ENCODE assay signal across 22 cellular contexts in the genomic region with DNA sequence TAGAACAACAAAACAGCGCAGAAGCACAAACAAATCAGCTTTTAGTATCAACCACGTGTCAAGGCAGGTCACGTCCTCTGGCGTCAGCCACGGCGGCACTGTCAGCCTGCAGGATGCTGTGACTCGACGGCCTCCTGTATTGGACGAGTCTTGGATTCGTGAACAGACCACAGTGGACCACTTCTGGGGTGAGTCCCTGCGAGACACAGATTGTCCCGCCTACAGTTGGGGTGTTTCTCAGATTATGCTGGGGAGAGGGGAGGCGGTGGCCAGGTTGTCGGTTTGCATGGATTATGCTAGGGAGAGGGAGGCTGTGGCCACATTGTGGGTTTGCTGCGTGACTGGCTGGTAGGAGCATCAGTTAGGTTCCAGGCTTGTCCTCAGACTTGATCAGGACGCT. TPM values are rescaled to one million over a fixed set of nuclear protein-coding genes. Genes with fewer than 3 reads are reported as not detected.
A peak's percentile ranks its signal among the peaks of the same experiment; 100 is the strongest.
DNase-seq lines count a peak whose midpoint lies in the region; ATAC-seq, FAIRE-seq and TF ChIP-seq lines count a peak whose summit lies in the region.
"Had no signal": no experiment of that assay in that cellular context is flagged by ENCODE, and none has a peak within 500 bp of the region (broad histone marks: within the 10 kb centered on the region; RNA-seq: fewer than 3 reads in every experiment).

No MANE protein-coding gene starts in this region.

- peak overlapping the region; percentile 57 for H3K27ac ChIP-seq in angular gyrus (ENCODE audit: low read depth, low read length)
- H3K27ac ChIP-seq in gastroesophageal sphincter, result peak overlapping the region; percentile 75 to 92 (median 90)
- H3K27ac ChIP-seq in stomach, result peak overlapping the region in 4 of 5 donors; percentile 18 to 84 (median 68)
- no peak overlapping the region for H3K27ac ChIP-seq in kidney (ENCODE audit: low read depth in 2 of 2, low read length in 2 of 2)
- H3K27ac ChIP-seq: parathyroid adenoma had no signal

- H3K9me3 Mint-ChIP-seq in HFFc6, result no peaks in the 10 kb centered on the region; the same call in 1 of the 2 replicates
- no peaks in the 10 kb centered on the region for H3K9me3 Mint-ChIP-seq in activated CD4-positive, alpha-beta T cell treated with anti-CD3 and anti-CD28 coated beads, Interleukin-2, amount 10 ng/mL, durations not matched to agents 24 days and 14 days
- H3K9me3 Mint-ChIP-seq: activated naive CD8-positive, alpha-beta T cell treated with anti-CD3 and anti-CD28 coated beads for 36 hours; CD8-positive, alpha-beta T cell had no signal

- TF ChIP-seq CTCF in HFFc6 (IDR thresholded peaks at IDR 0.05) (no peak), gastroesophageal sphincter (IDR thresholded peaks at IDR 0.05) (no peak), stomach (IDR thresholded peaks at IDR 0.05) (no peak), kidney (IDR thresholded peaks at IDR 0.05; ENCODE audit: borderline replicate concordance, extremely low read depth, insufficient read depth) (no peak)

- FAIRE-seq in kidney (lab: Jason Lieb, UNC), result no peak

- H3K27me3 Mint-ChIP-seq in HFFc6 (ENCODE audit: insufficient read depth), result no peaks in the 10 kb centered on the region; the same call in 1 of the 2 replicates
- no peaks in the 10 kb centered on the region for H3K27me3 Mint-ChIP-seq in activated CD4-positive, alpha-beta T cell treated with anti-CD3 and anti-CD28 coated beads, Interleukin-2, amount 10 ng/mL, durations not matched to agents 24 days and 14 days
- H3K27me3 Mint-ChIP-seq: activated naive CD8-positive, alpha-beta T cell treated with anti-CD3 and anti-CD28 coated beads for 36 hours had no signal

- intact Hi-C loops in stomach (cut with DNase I; ENCODE audit: low total_unique reads), result no loop called here
- intact Hi-C loops in activated CD4-positive, alpha-beta T cell treated with anti-CD3 and anti-CD28 coated beads, Interleukin-2, amount 10 ng/mL, durations not matched to agents 24 days and 14 days (cut with micrococcal nuclease), result no loop called here
- intact Hi-C loops in kidney (cut with DNase I), result no loop called here

- H3K27ac Mint-ChIP-seq in HFFc6, result peak overlapping the region; percentile 14; the same call in 1 of the 2 replicates
- H3K27ac Mint-ChIP-seq in activated CD4-positive, alpha-beta T cell treated with anti-CD3 and anti-CD28 coated beads, Interleukin-2, amount 10 ng/mL, durations not matched to agents 24 days and 14 days, result no peak overlapping the region
- H3K27ac Mint-ChIP-seq: activated naive CD8-positive, alpha-beta T cell treated with anti-CD3 and anti-CD28 coated beads for 36 hours; CD8-positive, alpha-beta T cell had no signal

- H3K4me1 ChIP-seq in gastroesophageal sphincter, result peaks cover 0 to 91% (median 14%) of the 10 kb centered on the region in 3 donors
- H3K4me1 ChIP-seq in stomach, result peaks cover 4 to 40% (median 24%) of the 10 kb centered on the region in 4 donors
- H3K4me1 ChIP-seq in kidney (ENCODE audit: control insufficient read depth in 1 of 2, insufficient read depth in 1 of 2, low read depth in 1 of 2, low read length in 2 of 2), result peaks cover 0 to under 1% of the 10 kb centered on the region in 2 donors
- H3K4me1 ChIP-seq: parathyroid adenoma had no signal

- H3K36me3 ChIP-seq in gastroesophageal sphincter (peaks cover 0 to 65% of the 10 kb centered on the region in 2 donors), stomach (peaks cover 47 to 76% (median 68%) of the 10 kb centered on the region in 4 donors), kidney (ENCODE audit: control insufficient read depth in 1 of 2, insufficient read depth in 2 of 2, low read length in 2 of 2) (peaks cover 31 to 41% of the 10 kb centered on the region in 2 donors)

- H3K9ac ChIP-seq in kidney (ENCODE audit: low read length in 2 of 2), result no peak overlapping the region
- H3K9ac ChIP-seq: parathyroid adenoma had no signal

- H3K4me3 ChIP-seq in gastroesophageal sphincter (no peak overlapping the region), stomach (no peak overlapping the region), kidney (ENCODE audit: low read length in 2 of 2) (no peak overlapping the region)

- TF ChIP-seq EP300 in gastroesophageal sphincter (IDR thresholded peaks at IDR 0.05), result no peak
- no peak for TF ChIP-seq EP300 in stomach (IDR thresholded peaks at IDR 0.05)

- TF ChIP-seq POLR2A in gastroesophageal sphincter (IDR thresholded peaks at IDR 0.05), result no peak
- TF ChIP-seq POLR2A in stomach (IDR thresholded peaks at IDR 0.05), result no peak

- no peak overlapping the region for H3K4me3 Mint-ChIP-seq in HFFc6
- H3K4me3 Mint-ChIP-seq in activated CD4-positive, alpha-beta T cell treated with anti-CD3 and anti-CD28 coated beads, Interleukin-2, amount 10 ng/mL, durations not matched to agents 24 days and 14 days, result no peak overlapping the region
- H3K4me3 Mint-ChIP-seq: activated naive CD8-positive, alpha-beta T cell treated with anti-CD3 and anti-CD28 coated beads for 36 hours; CD8-positive, alpha-beta T cell had no signal

- no peaks in the 10 kb centered on the region for H3K27me3 ChIP-seq in gastroesophageal sphincter
- H3K27me3 ChIP-seq in stomach, result no peaks in the 10 kb centered on the region

- no peaks in the 10 kb centered on the region for H3K4me1 Mint-ChIP-seq in HFFc6 (ENCODE audit: low read depth)
- H3K4me1 Mint-ChIP-seq in activated CD4-positive, alpha-beta T cell treated with anti-CD3 and anti-CD28 coated beads, Interleukin-2, amount 10 ng/mL, durations not matched to agents 24 days and 14 days, result no peaks in the 10 kb centered on the region
- H3K4me1 Mint-ChIP-seq: activated naive CD8-positive, alpha-beta T cell treated with anti-CD3 and anti-CD28 coated beads for 36 hours had no signal

- DNase-seq in HFFc6 (no peak), stomach (no peak), DMS53 treated with DMSO at 0.1 percent for 48 hours (lab: John Stamatoyannopoulos, UW; ENCODE audit: unreplicated experiment) (no peak), Ammon's horn (ENCODE audit: low spot score) (no peak), kidney (no peak)
- no peak for DNase-seq in activated CD4-positive, alpha-beta T cell treated with anti-CD3 and anti-CD28 coated beads, Interleukin-2, amount 10 ng/mL, durations not matched to agents 24 days and 14 days
- DNase-seq: activated CD8-positive, alpha-beta memory T cell treated with anti-CD3 and anti-CD28 coated beads for 24 hours; activated naive CD8-positive, alpha-beta T cell treated with anti-CD3 and anti-CD28 coated beads for 36 hours; activated T-cell treated with anti-CD3 and anti-CD28 coated beads, Interleukin-2, amount 50 U/mL, for 48 hours; CD8-positive, alpha-beta T cell; DMS79; left ventricle myocardium superior; NCI-H1048; NCI-H2029 treated with DMSO at 0.1 percent for 48 hours; stimulated activated CD4-positive, alpha-beta T cell treated with anti-CD3 and anti-CD28 coated beads, Interleukin-2, amount 100 ng/mL, for 24 hours; stimulated activated naive CD8-positive, alpha-beta T cell treated with anti-CD3 and anti-CD28 coated beads, Interleukin-15, Interleukin-2, amounts not matched to agents 100 U/mL and 50 U/mL, for 24 hours; T-helper 9 cell had no signal

- 21 to 70% methylated on average over 9 to 12 of the region's 16 CpGs for WGBS in gastroesophageal sphincter (ENCODE audit: low coverage in 1 of 2), 2 donors
- WGBS in stomach, 5 donors, result 69 to 82% (median 76%) methylated on average over 16 of the region's 16 CpGs

- peaks cover 15% of the 10 kb centered on the region for H3K36me3 Mint-ChIP-seq in HFFc6 (ENCODE audit: low read depth)
- peaks cover 47% of the 10 kb centered on the region for H3K36me3 Mint-ChIP-seq in activated CD4-positive, alpha-beta T cell treated with anti-CD3 and anti-CD28 coated beads, Interleukin-2, amount 10 ng/mL, durations not matched to agents 24 days and 14 days (ENCODE audit: low read depth)

- ATAC-seq in gastroesophageal sphincter, result no peak
- ATAC-seq: activated CD4-positive, CD25-positive, alpha-beta regulatory T cell treated with anti-CD3 and anti-CD28 coated beads, Interleukin-2, amount 50 U/mL, for 24 hours; CD8-positive, alpha-beta T cell; Panc1; stimulated activated naive CD8-positive, alpha-beta T cell treated with anti-CD3 and anti-CD28 coated beads, Interleukin-15, Interleukin-2, amounts not matched to agents 100 U/mL and 50 U/mL, for 24 hours had no signal

- H3K9me3 ChIP-seq in gastroesophageal sphincter (no peaks in the 10 kb centered on the region), stomach (no peaks in the 10 kb centered on the region), kidney (ENCODE audit: control insufficient read depth in 1 of 2, low read length in 2 of 2) (no peaks in the 10 kb centered on the region)

RNA-seq across cellular contexts. Expression of gene SUN1, which starts 9.7 kb away (rescaled TPM):
- 10 to 100 TPM; 51.0 to 69.8 (median 61.2) TPM for total RNA-seq in HFFc6 (2021; fragmentation: NEBNext Ultra II Directional; extraction: Animal tissue kit (Norgen Biotek cat#: 25700))
- total RNA-seq in gastroesophageal sphincter, result 100 to 1,000 TPM; 151 to 261 (median 231) TPM
- 100 to 1,000 TPM; 103 to 242 (median 159) TPM for total RNA-seq in stomach
- polyA plus RNA-seq in stomach, result 10 to 100 TPM; 15.9 to 58.9 (median 21.7) TPM
- 85.8 and 90.3 TPM in 2 replicates for total RNA-seq in activated CD4-positive, alpha-beta T cell treated with anti-CD3 and anti-CD28 coated beads, Interleukin-2, amount 10 ng/mL, durations not matched to agents 24 days and 14 days
- total RNA-seq in kidney, result 168 TPM
- 40.4 TPM for polyA plus RNA-seq in kidney (ENCODE audit: insufficient read depth, low read depth, low replicate concordance)

RNA-seq across cellular contexts. Expression of gene GET4, which starts 34.4 kb away (rescaled TPM):
- 10 to 100 TPM; 21.3 to 26.3 (median 25.5) TPM for total RNA-seq in HFFc6 (2021; fragmentation: NEBNext Ultra II Directional; extraction: Animal tissue kit (Norgen Biotek cat#: 25700))
- 10 to 100 TPM; 18.4 to 34.8 (median 28.7) TPM for total RNA-seq in gastroesophageal sphincter
- total RNA-seq in stomach, result 100 to 1,000 TPM in 1 of 5 donors, 10 to 100 TPM in 4; 22.4 to 140 (median 40.1) TPM
- 10 to 100 TPM; 34.4 to 53.2 (median 53.0) TPM for polyA plus RNA-seq in stomach
- total RNA-seq in activated CD4-positive, alpha-beta T cell treated with anti-CD3 and anti-CD28 coated beads, Interleukin-2, amount 10 ng/mL, durations not matched to agents 24 days and 14 days, result 35.8 and 41.0 TPM in 2 replicates
- total RNA-seq in kidney, result 44.8 TPM
- polyA plus RNA-seq in kidney (ENCODE audit: insufficient read depth, low read depth, low replicate concordance), result 80.8 TPM

Comparison
In these comparisons a context has a peak if more than half of its experiments do, and no peak if none do; other contexts are left out.
1. H3K27ac ChIP-seq: peak in angular gyrus (single experiment), gastroesophageal sphincter (4 of 4) and stomach (4 of 5); none in kidney (0 of 2).